Comparison of ENCODE assay signal across 18 cellular contexts in genomic region chr3:108389361-108389760, GRCh38.
DNase-seq lines count a peak whose midpoint lies in the region; FAIRE-seq and TF ChIP-seq lines count a peak whose summit lies in the region.
"Had no signal": no experiment of that assay in that cellular context is flagged by ENCODE, and none has a peak within 500 bp of the region (broad histone marks: within the 10 kb centered on the region; RNA-seq: fewer than 3 reads in every experiment).

No MANE protein-coding gene starts in this region.

- H2AFZ ChIP-seq in OCI-LY3 (ENCODE audit: low read depth, low read length) (no peak overlapping the region), hepatocyte (no peak overlapping the region)

- peaks cover 47% of the 10 kb centered on the region for H3K4me1 ChIP-seq in OCI-LY3 (ENCODE audit: low read length)
- no peaks in the 10 kb centered on the region for H3K4me1 ChIP-seq in hepatocyte (ENCODE audit: insufficient read depth)
- H3K4me1 ChIP-seq: SJCRH30, stomach had no signal

- FAIRE-seq in GM12891 (lab: Jason Lieb, UNC), result peak; percentile 91
- FAIRE-seq: endothelial cell of umbilical vein, islet of Langerhans had no signal

- H3K9me2 ChIP-seq in hepatocyte (replicated peaks; ENCODE audit: insufficient read depth), result no peaks in the 10 kb centered on the region

- H3K36me3 ChIP-seq in OCI-LY3 (replicated peaks; ENCODE audit: low read depth, low read length) (no peaks in the 10 kb centered on the region), hepatocyte (replicated peaks; ENCODE audit: insufficient read depth, low read depth) (no peaks in the 10 kb centered on the region)
- H3K36me3 ChIP-seq: SJCRH30, stomach had no signal

- H3K9ac ChIP-seq in OCI-LY3 (ENCODE audit: low read length), result no peak overlapping the region

- TF ChIP-seq POLR2A in GM12891 (IDR thresholded peaks at IDR 0.05; ENCODE audit: low read depth, low read length), result no peak

- no peak for DNase-seq in GM12891 (ENCODE audit: insufficient read length, low spot score)
- DNase-seq in NCI-H146 treated with DMSO at 0.1 percent for 48 hours (lab: John Stamatoyannopoulos, UW; ENCODE audit: unreplicated experiment), result peak; percentile 54
- DNase-seq in hepatocyte (ENCODE audit: low spot score), result no peak
- no peak for DNase-seq in SKM-1 treated with dmso at 0.1 percent for 144 hours (lab: John Stamatoyannopoulos, UW; ENCODE audit: unreplicated experiment)
- DNase-seq in germinal center (ENCODE audit: low spot score), result no peak
- no peak for DNase-seq in NCI-H2029 treated with DMSO at 0.1 percent for 48 hours (lab: John Stamatoyannopoulos, UW)
- DNase-seq: activated gamma-delta T cell treated with Interleukin-2 at 50 U/mL for 16 hours; CD4-positive, alpha-beta T cell; NCI-H524 treated with DMSO at 0.1 percent for 48 hours; SJCRH30; stimulated activated CD4-positive, alpha-beta T cell treated with anti-CD3 and anti-CD28 coated beads, Interleukin-4, amount 100 ng/mL, for 24 hours; stomach had no signal

- H3K9me3 ChIP-seq in OCI-LY3 (ENCODE audit: insufficient read depth, low read length) (no peaks in the 10 kb centered on the region), hepatocyte (ENCODE audit: low read depth) (no peaks in the 10 kb centered on the region)
- H3K9me3 ChIP-seq: SJCRH30, stomach had no signal

- 36% methylated on average over 1 of the region's 1 CpG for WGBS in hepatocyte (ENCODE audit: low lambda C conversion rate, missing lambda C conversion rate)

- H3K79me2 ChIP-seq in OCI-LY3 (ENCODE audit: low read length) (no peaks in the 10 kb centered on the region), hepatocyte (no peaks in the 10 kb centered on the region)

- peak overlapping the region; percentile 91 for H3K4me2 ChIP-seq in OCI-LY3 (ENCODE audit: low read length)
- no peak overlapping the region for H3K4me2 ChIP-seq in hepatocyte
- H3K4me2 ChIP-seq: smooth muscle cell had no signal

- no peak for TF ChIP-seq CTCF in 22Rv1 (IDR thresholded peaks at IDR 0.05)
- no peak for TF ChIP-seq CTCF in OCI-LY3 (IDR thresholded peaks at IDR 0.05; ENCODE audit: low read depth, low read length)
- TF ChIP-seq CTCF in hepatocyte (IDR thresholded peaks at IDR 0.05; ENCODE audit: poor library complexity), result no peak

- H3K4me3 ChIP-seq in OCI-LY3 (ENCODE audit: low read length) (peak overlapping the region; percentile 68), hepatocyte (no peak overlapping the region)
- H3K4me3 ChIP-seq: lung, SJCRH30, smooth muscle cell, stomach had no signal

- 0 out of 2 replicates have a peak overlapping the region, but pooled peaks have one; percentile 9 for H3K27ac ChIP-seq in 22Rv1
- H3K27ac ChIP-seq in OCI-LY3 (ENCODE audit: low read length), result no peak overlapping the region
- no peak overlapping the region for H3K27ac ChIP-seq in hepatocyte
- H3K27ac ChIP-seq: SJCRH30, stomach had no signal

- H4K20me1 ChIP-seq in OCI-LY3 (ENCODE audit: insufficient read depth, low read length) (no peaks in the 10 kb centered on the region), hepatocyte (ENCODE audit: insufficient read depth, poor library complexity, severe bottlenecking) (no peaks in the 10 kb centered on the region)

- H3K27me3 ChIP-seq in OCI-LY3 (ENCODE audit: low read depth, low read length), result peaks cover 26% of the 10 kb centered on the region; the same call in 1 of the 2 replicates
- no peaks in the 10 kb centered on the region for H3K27me3 ChIP-seq in hepatocyte
- H3K27me3 ChIP-seq: SJCRH30, stomach had no signal

TF ChIP-seq in GM12891, 5 proteins besides CTCF, POLR2A, EP300 and RAD21:
- TF ChIP-seq POLR2AphosphoS5 (IDR thresholded peaks at IDR 0.05; ENCODE audit: low read depth, low read length) (no peak), SPI1 (IDR thresholded peaks at IDR 0.05; ENCODE audit: low read depth, low read length) (no peak), PAX5 (IDR thresholded peaks at IDR 0.05; ENCODE audit: insufficient read depth, low read length, severe bottlenecking) (no peak), POU2F2 (IDR thresholded peaks at IDR 0.05; ENCODE audit: low read depth, low read length) (no peak), TAF1 (IDR thresholded peaks at IDR 0.05; ENCODE audit: low read depth, low read length) (no peak)
